Comparison of ENCODE assay signal across 26 cellular contexts in the genomic region with DNA sequence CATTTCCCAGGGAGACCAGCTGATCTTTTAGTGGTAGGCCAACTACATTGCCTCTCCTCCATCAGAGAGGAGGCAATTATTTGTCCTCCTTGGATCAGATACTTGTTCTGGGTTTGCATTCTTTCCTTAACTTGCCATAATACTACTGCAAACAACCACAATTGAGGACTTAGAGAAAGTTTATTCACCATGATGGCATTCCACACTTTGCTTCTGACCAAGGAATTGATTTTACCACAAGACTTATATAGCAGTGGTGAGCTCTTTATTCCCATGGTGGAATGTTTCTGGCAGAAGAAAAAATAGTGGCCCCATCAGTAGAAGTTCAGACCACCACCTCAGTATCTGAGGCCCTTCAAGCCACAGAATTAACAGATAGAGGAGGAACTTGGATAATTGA.
"Had no signal": no experiment of that assay in that cellular context is flagged by ENCODE, and none has a peak within 500 bp of the region (broad histone marks: within the 10 kb centered on the region; RNA-seq: fewer than 3 reads in every experiment).

No MANE protein-coding gene starts in this region.

- H3K4me1 Mint-ChIP-seq: memory B cell; naive thymus-derived CD4-positive, alpha-beta T cell; nephron; neural progenitor cell had no signal

- H3K36me3 Mint-ChIP-seq: naive thymus-derived CD4-positive, alpha-beta T cell; neural progenitor cell; stimulated activated naive B cell treated with anti-CD40 and anti-IgM and Interleukin-4, amounts not matched to agents 10 μg/mL and 1 μg/mL and 100 μg/mL, for 72 hours had no signal

- DNase-seq: effector CD8-positive, alpha-beta T cell; endodermal cell; foreskin keratinocyte; heart left ventricle; kidney; naive thymus-derived CD4-positive, alpha-beta T cell; psoas muscle; right cardiac atrium; sigmoid colon; spleen; stimulated activated CD4-positive, alpha-beta T cell treated with anti-CD3 and anti-CD28 coated beads, Interleukin-4, amount 100 ng/mL, for 4 hours; stimulated activated naive B cell treated with anti-CD40 and anti-IgM and Interleukin-4, amounts not matched to agents 10 μg/mL and 1 μg/mL and 100 μg/mL, for 72 hours had no signal

- H3K27ac Mint-ChIP-seq: endodermal cell; memory B cell; naive thymus-derived CD4-positive, alpha-beta T cell; nephron; neural progenitor cell; stimulated activated naive B cell treated with anti-CD40 and anti-IgM and Interleukin-4, amounts not matched to agents 10 μg/mL and 1 μg/mL and 100 μg/mL, for 72 hours; stimulated activated naive CD8-positive, alpha-beta T cell treated with anti-CD3 and anti-CD28 coated beads, Interleukin-15, Interleukin-2, amounts not matched to agents 100 ng/mL and 50 ng/mL, for 24 hours had no signal

- H3K79me2 ChIP-seq: hepatocyte had no signal

- H2AFZ ChIP-seq: hepatocyte, neural progenitor cell had no signal

- ATAC-seq: esophagus mucosa; foreskin keratinocyte; gastroesophageal sphincter; heart left ventricle; left lobe of liver; naive thymus-derived CD4-positive, alpha-beta T cell; psoas muscle; right cardiac atrium; stimulated activated naive B cell treated with anti-CD40 and anti-IgM and Interleukin-4, amounts not matched to agents 10 μg/mL and 1 μg/mL and 100 μg/mL, for 72 hours had no signal

- H3K9me3 ChIP-seq: gastroesophageal sphincter, heart left ventricle, psoas muscle, sigmoid colon, spleen, thoracic aorta, tibial nerve, upper lobe of left lung had no signal

- H3K27ac ChIP-seq: epithelial cell of prostate, foreskin keratinocyte, gastroesophageal sphincter, heart left ventricle, hepatocyte, neural progenitor cell, psoas muscle, sigmoid colon, skin epidermis, spleen, thoracic aorta, tibial nerve, upper lobe of left lung had no signal

- H3K27me3 ChIP-seq: foreskin keratinocyte, gastroesophageal sphincter, heart left ventricle, hepatocyte, neural progenitor cell, sigmoid colon, spleen, tibial nerve, upper lobe of left lung had no signal

- H3K4me3 Mint-ChIP-seq: endodermal cell; memory B cell; naive thymus-derived CD4-positive, alpha-beta T cell; nephron; neural progenitor cell; stimulated activated naive B cell treated with anti-CD40 and anti-IgM and Interleukin-4, amounts not matched to agents 10 μg/mL and 1 μg/mL and 100 μg/mL, for 72 hours; stimulated activated naive CD8-positive, alpha-beta T cell treated with anti-CD3 and anti-CD28 coated beads, Interleukin-15, Interleukin-2, amounts not matched to agents 100 ng/mL and 50 ng/mL, for 24 hours had no signal

- H3K4me1 ChIP-seq: foreskin keratinocyte, gastroesophageal sphincter, heart left ventricle, neural progenitor cell, psoas muscle, sigmoid colon, spleen, tibial nerve, upper lobe of left lung had no signal

- H3K4me2 ChIP-seq: hepatocyte, neural progenitor cell had no signal

- H3K27me3 Mint-ChIP-seq: memory B cell; stimulated activated naive B cell treated with anti-CD40 and anti-IgM and Interleukin-4, amounts not matched to agents 10 μg/mL and 1 μg/mL and 100 μg/mL, for 72 hours had no signal

- H3K36me3 ChIP-seq: gastroesophageal sphincter, heart left ventricle, neural progenitor cell, sigmoid colon, spleen, thoracic aorta, tibial nerve, upper lobe of left lung had no signal

- H3K9me3 Mint-ChIP-seq: endodermal cell, memory B cell, nephron, neural progenitor cell had no signal

- H3K4me3 ChIP-seq: gastroesophageal sphincter, heart left ventricle, hepatocyte, lung, neural progenitor cell, psoas muscle, sigmoid colon, skin epidermis, spleen, thoracic aorta, tibial nerve, upper lobe of left lung had no signal
